Comparison of ENCODE assay signal across 8 cellular contexts in genomic region chr1:25744140-25744581, GRCh38. TPM values are rescaled to one million over a fixed set of nuclear protein-coding genes. Genes with fewer than 3 reads are reported as not detected.
DNase-seq lines count a peak whose midpoint lies in the region; ATAC-seq and TF ChIP-seq lines count a peak whose summit lies in the region.

No MANE protein-coding gene starts in this region.

- H3K9me3 ChIP-seq in PC-3 (ENCODE audit: low read length) = no peaks in the 10 kb centered on the region

- H3K27me3 ChIP-seq in PC-3 (ENCODE audit: low read length) = peaks cover 9% of the 10 kb centered on the region; the same call in 1 of the 2 replicates

- H3K9me3 Mint-ChIP-seq in T-helper 2 cell treated with Interferon-gamma antibody and Interleukin-4, amounts not matched to agents 5 μg/mL and 100 μg/mL, for 36 hours = no peaks in the 10 kb centered on the region

- DNase-seq in GM03348 (ENCODE audit: low spot score) (peak; percentile 88), PC-3 (peak; percentile 60), myocyte (ENCODE audit: low read depth) (peak; percentile 77)
- no peak for DNase-seq in stimulated activated CD4-positive, alpha-beta T cell treated with anti-CD3 and anti-CD28 coated beads, Interleukin-2, amount 100 ng/mL, for 48 hours
- no peak for DNase-seq in T-helper 2 cell treated with Interferon-gamma antibody and Interleukin-4, amounts not matched to agents 5 μg/mL and 100 μg/mL, for 36 hours (ENCODE audit: low spot score)
- DNase-seq in stimulated activated CD8-positive, alpha-beta memory T cell treated with anti-CD3 and anti-CD28 coated beads, Interleukin-4, amount 100 ng/mL, for 48 hours = no peak

- peaks cover 20% of the 10 kb centered on the region for H3K27me3 Mint-ChIP-seq in T-helper 2 cell treated with Interferon-gamma antibody and Interleukin-4, amounts not matched to agents 5 μg/mL and 100 μg/mL, for 36 hours (ENCODE audit: low read depth)

- no peaks in the 10 kb centered on the region for H3K79me2 ChIP-seq in PC-3 (ENCODE audit: low read length)

- CTCF ChIA-PET in PC-3 (lab: Charles Lee) = interaction anchor here (0.7 kb wide), 1 partner anchor 136 kb away, joined by 4 read pairs; no protein-coding TSS in a partner anchor

- POLR2A ChIA-PET in PC-3 (lab: Charles Lee; ENCODE audit: unreplicated experiment) = no interaction called here

- no peak overlapping the region for H3K4me3 ChIP-seq in PC-3 (ENCODE audit: low read length)

- no peak overlapping the region for H3K4me2 ChIP-seq in PC-3 (ENCODE audit: low read length)

- H3K4me3 Mint-ChIP-seq in T-helper 2 cell treated with Interferon-gamma antibody and Interleukin-4, amounts not matched to agents 5 μg/mL and 100 μg/mL, for 36 hours = no peak overlapping the region

- ATAC-seq in PC-3 (peak; percentile 96), esophagus mucosa (peak; percentile 64), HG03045 (IDR thresholded peaks at IDR 0.05; ENCODE audit: unreplicated experiment) (no peak)

- intact Hi-C loops in PC-3 (cut with micrococcal nuclease) = loop anchor here (2.0 kb wide), 1 partner anchor 135 kb away; no protein-coding TSS in a partner anchor

- H4K20me1 ChIP-seq in PC-3 (ENCODE audit: low read length) = no peaks in the 10 kb centered on the region

- no peaks in the 10 kb centered on the region for H3K9me2 ChIP-seq in PC-3 (replicated peaks; ENCODE audit: low read length)

- H3K9ac ChIP-seq in PC-3 (ENCODE audit: low read length) = no peak overlapping the region

- no peaks in the 10 kb centered on the region for H3F3A ChIP-seq in PC-3 (ENCODE audit: low read length, unreplicated experiment)

- no peaks in the 10 kb centered on the region for H3K36me3 Mint-ChIP-seq in T-helper 2 cell treated with Interferon-gamma antibody and Interleukin-4, amounts not matched to agents 5 μg/mL and 100 μg/mL, for 36 hours (ENCODE audit: low read depth)

- peak; percentile 58 for TF ChIP-seq CTCF in PC-3 (conservative IDR thresholded peaks at IDR 0.05; ENCODE audit: low read depth, low read length)

- no peak overlapping the region for H3K27ac Mint-ChIP-seq in T-helper 2 cell treated with Interferon-gamma antibody and Interleukin-4, amounts not matched to agents 5 μg/mL and 100 μg/mL, for 36 hours

- no peaks in the 10 kb centered on the region for H3K4me1 ChIP-seq in PC-3 (ENCODE audit: insufficient read depth, low read length)

- no peaks in the 10 kb centered on the region for H3K4me1 Mint-ChIP-seq in T-helper 2 cell treated with Interferon-gamma antibody and Interleukin-4, amounts not matched to agents 5 μg/mL and 100 μg/mL, for 36 hours (ENCODE audit: low read depth)

- no peak overlapping the region for H3K27ac ChIP-seq in PC-3 (ENCODE audit: low read length)

- H3K36me3 ChIP-seq in PC-3 (ENCODE audit: low read depth, low read length) = no peaks in the 10 kb centered on the region

- no peak overlapping the region for H2AFZ ChIP-seq in PC-3 (ENCODE audit: low read length)

- no TSS peak for BruUV-seq in PC-3 (replicated peaks; lab: Mats Ljungman, UMichigan)

RNA-seq across cellular contexts. Expression of gene SELENON, which starts 55.8 kb away (rescaled TPM):
- total RNA-seq in PC-3 (2014; rRNA removed) (38.6 and 43.7 TPM in 2 replicates), esophagus mucosa (35.2 TPM), myocyte (18.7 and 19.1 TPM in 2 replicates)
- polyA plus RNA-seq in myocyte (2012) = 62.3 TPM

Comparison
In these comparisons a context has a peak if more than half of its experiments do, and no peak if none do; other contexts are left out.
1. DNase-seq: peak in GM03348 (single experiment), PC-3 (single experiment) and myocyte (single experiment); none in stimulated activated CD4-positive, alpha-beta T cell treated with anti-CD3 and anti-CD28 coated beads, Interleukin-2, amount 100 ng/mL, for 48 hours (0 of 2), T-helper 2 cell treated with Interferon-gamma antibody and Interleukin-4, amounts not matched to agents 5 μg/mL and 100 μg/mL, for 36 hours (single experiment) and stimulated activated CD8-positive, alpha-beta memory T cell treated with anti-CD3 and anti-CD28 coated beads, Interleukin-4, amount 100 ng/mL, for 48 hours (single experiment).